ENCODE assay signal across 35 cellular contexts in genomic region chr7:68744036-68744435, GRCh38.
"Had no signal": no experiment of that assay in that cellular context is flagged by ENCODE, and none has a peak within 500 bp of the region (broad histone marks: within the 10 kb centered on the region; RNA-seq: fewer than 3 reads in every experiment).

No MANE protein-coding gene starts in this region.

- H3K27ac ChIP-seq: Peyer's patch, RWPE1, VCaP had no signal

- H3K27me3 ChIP-seq: Peyer's patch had no signal

- ATAC-seq: activated CD8-positive, alpha-beta memory T cell treated with anti-CD3 and anti-CD28 coated beads, Interleukin-2, amount 10 ng/mL, durations not matched to agents 7 days and 5 days; activated naive CD8-positive, alpha-beta T cell treated with anti-CD3 and anti-CD28 coated beads, Interleukin-2, amount 50 U/mL, for 24 hours; PC-3; Right ventricle myocardium inferior; SK-N-SH treated with all-trans-retinoic acid at 6 μM for 48 hours; T-cell; T-helper 17 cell had no signal

- DNase-seq: activated CD4-positive, alpha-beta memory T cell treated with anti-CD3 and anti-CD28 coated beads, Interleukin-2, amount 10 ng/mL, durations not matched to agents 7 days and 5 days; activated CD4-positive, alpha-beta T cell treated with anti-CD3 and anti-CD28 coated beads for 1 hour; activated CD4-positive, alpha-beta T cell treated with anti-CD3 and anti-CD28 coated beads for 48 hours; activated CD4-positive, CD25-positive, alpha-beta regulatory T cell; activated CD8-positive, alpha-beta memory T cell treated with anti-CD3 and anti-CD28 coated beads for 24 hours; activated CD8-positive, alpha-beta memory T cell treated with anti-CD3 and anti-CD28 coated beads, Interleukin-2, amount 10 ng/mL, durations not matched to agents 7 days and 5 days; activated CD8-positive, alpha-beta memory T cell treated with anti-CD3 and anti-CD28 coated beads, Interleukin-2, amount 50 U/mL, for 48 hours; activated effector memory CD4-positive, alpha-beta T cell treated with Interleukin-2 at 50 U/mL for 16 hours; activated naive CD4-positive, alpha-beta T cell treated with anti-CD3 and anti-CD28 coated beads, Interleukin-2, amount 10 ng/mL, durations not matched to agents 7 days and 5 days; activated naive CD8-positive, alpha-beta T cell treated with anti-CD3 and anti-CD28 coated beads, Interleukin-2, amount 50 U/mL, for 24 hours; activated T-cell treated with anti-CD3 and anti-CD28 coated beads, Interleukin-2, amount 50 U/mL, for 48 hours; anterior cingulate cortex; caudate nucleus; cerebellar nuclear complex; Kasumi-1; KG1; MM.1S; MV-4-11; NCI-H1092; NCI-H1436 treated with DMSO at 0.1 percent for 48 hours; NCI-H1694 treated with DMSO at 0.1 percent for 48 hours; NCI-H2081; NCI-H2171; NCI-H510A; NCI-H774; PC-3; Peyer's patch; SIG-M5; T-cell; T-helper 17 cell had no signal

- H3K4me3 ChIP-seq: Peyer's patch had no signal

- H3K36me3 ChIP-seq: Peyer's patch had no signal

- FAIRE-seq: bronchial epithelial cell had no signal

- H3K9me3 ChIP-seq: Peyer's patch had no signal
